ENCODE assay signal across 21 cellular contexts in the genomic region with DNA sequence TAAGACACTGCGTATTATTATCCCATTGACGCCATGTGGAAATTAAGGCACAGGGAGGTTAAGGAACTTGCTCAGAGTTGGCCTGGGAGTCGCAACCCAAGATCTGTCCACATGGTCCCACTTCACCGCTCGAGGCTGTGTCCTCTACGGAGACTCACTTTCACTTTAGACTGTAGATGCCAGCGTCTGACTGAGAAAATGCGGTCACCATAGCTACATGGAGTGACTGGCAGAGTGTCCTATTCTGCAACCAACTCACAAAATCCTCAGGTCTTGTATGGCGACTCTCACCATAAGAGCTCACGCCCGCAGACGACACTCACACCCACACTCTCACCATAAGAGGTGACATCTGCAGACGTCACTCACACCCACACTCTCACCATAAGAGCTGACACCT.
"Had no signal": no experiment of that assay in that cellular context is flagged by ENCODE, and none has a peak within 500 bp of the region (broad histone marks: within the 10 kb centered on the region; RNA-seq: fewer than 3 reads in every experiment).

No MANE protein-coding gene starts in this region.

- H3K27ac Mint-ChIP-seq: mesothelial cell of epicardium; naive B cell; natural killer cell treated with Interleukin-12 subunit alpha and Interleukin-12 subunit beta and Interleukin-15 and Interleukin-18, amount 100 ng/mL, for 72 hours; stimulated activated memory B cell treated with anti-CD40 and anti-IgM and Interleukin-4, amounts not matched to agents 10 μg/mL and 1 μg/mL and 100 μg/mL, for 72 hours had no signal

- H3K4me3 ChIP-seq: gastrocnemius medialis, mucosa of descending colon, psoas muscle, sigmoid colon, transverse colon, upper lobe of right lung, vagina had no signal

- H3K36me3 ChIP-seq: gastrocnemius medialis, sigmoid colon, transverse colon, upper lobe of right lung, vagina had no signal

- DNase-seq: cortex of kidney; effector CD4-positive, alpha-beta T cell; foreskin fibroblast; gastrocnemius medialis; kidney; mesenchymal stem cell; mucosa of descending colon; naive B cell; psoas muscle; sigmoid colon; stimulated activated CD4-positive, alpha-beta T cell treated with anti-CD3 and anti-CD28 coated beads, Interleukin-4, amount 100 ng/mL, for 4 hours; stimulated activated naive CD8-positive, alpha-beta T cell treated with anti-CD3 and anti-CD28 coated beads, Interleukin-15, Interleukin-2, amounts not matched to agents 100 U/mL and 50 U/mL, for 24 hours; substantia nigra; transverse colon; upper lobe of right lung had no signal

- H3K27ac ChIP-seq: epithelial cell of prostate, gastrocnemius medialis, psoas muscle, sigmoid colon, transverse colon, upper lobe of right lung, vagina had no signal

- H3K27me3 ChIP-seq: gastrocnemius medialis, sigmoid colon, transverse colon had no signal

- H3K4me3 Mint-ChIP-seq: mesothelial cell of epicardium; naive B cell; natural killer cell treated with Interleukin-12 subunit alpha and Interleukin-12 subunit beta and Interleukin-15 and Interleukin-18, amount 100 ng/mL, for 72 hours; neural crest cell; stimulated activated memory B cell treated with anti-CD40 and anti-IgM and Interleukin-4, amounts not matched to agents 10 μg/mL and 1 μg/mL and 100 μg/mL, for 72 hours had no signal

- H3K9me3 ChIP-seq: gastrocnemius medialis, psoas muscle, transverse colon, upper lobe of right lung, vagina had no signal

- H3K27me3 Mint-ChIP-seq: naive B cell; natural killer cell treated with Interleukin-12 subunit alpha and Interleukin-12 subunit beta and Interleukin-15 and Interleukin-18, amount 100 ng/mL, for 72 hours; stimulated activated memory B cell treated with anti-CD40 and anti-IgM and Interleukin-4, amounts not matched to agents 10 μg/mL and 1 μg/mL and 100 μg/mL, for 72 hours had no signal

- H3K4me1 ChIP-seq: gastrocnemius medialis, psoas muscle, sigmoid colon, transverse colon, upper lobe of right lung, vagina had no signal

- H3K4me1 Mint-ChIP-seq: mesothelial cell of epicardium; naive B cell; stimulated activated memory B cell treated with anti-CD40 and anti-IgM and Interleukin-4, amounts not matched to agents 10 μg/mL and 1 μg/mL and 100 μg/mL, for 72 hours had no signal

- H3K36me3 Mint-ChIP-seq: stimulated activated memory B cell treated with anti-CD40 and anti-IgM and Interleukin-4, amounts not matched to agents 10 μg/mL and 1 μg/mL and 100 μg/mL, for 72 hours had no signal
